ENCODE assay signal across 14 cellular contexts in genomic region chrX:116961872-116962582, GRCh38.
DNase-seq lines count a peak whose midpoint lies in the region; ATAC-seq, FAIRE-seq and TF ChIP-seq lines count a peak whose summit lies in the region.
"Had no signal": no experiment of that assay in that cellular context is flagged by ENCODE, and none has a peak within 500 bp of the region (broad histone marks: within the 10 kb centered on the region; RNA-seq: fewer than 3 reads in every experiment).

No MANE protein-coding gene starts in this region.

- no peaks in the 10 kb centered on the region for H3K23me2 ChIP-seq in H1 (ENCODE audit: low read depth, low read length)

- no peak overlapping the region for H3K27ac ChIP-seq in H1 (ENCODE audit: low read depth, low read length)
- H3K27ac ChIP-seq in neural progenitor cell: no peak overlapping the region
- H3K27ac ChIP-seq: coronary artery, upper lobe of left lung had no signal

- no peak overlapping the region for H2BK5ac ChIP-seq in H1 (ENCODE audit: low read depth, low read length)

- H3K23ac ChIP-seq in H1 (ENCODE audit: insufficient read length): no peak overlapping the region

- no peak overlapping the region for H4K91ac ChIP-seq in H1 (replicated peaks; ENCODE audit: insufficient read length, low read length)

- no peak overlapping the region for H3K14ac ChIP-seq in H1 (ENCODE audit: insufficient read length)

- H3K4me1 Mint-ChIP-seq in neural progenitor cell (peaks cover 4% of the 10 kb centered on the region), Calu3 (ENCODE audit: low read depth, unreplicated experiment) (no peaks in the 10 kb centered on the region)

- H2BK12ac ChIP-seq in H1 (ENCODE audit: low read depth, low read length): no peak overlapping the region

- H3K4me3 Mint-ChIP-seq in neural progenitor cell (no peak overlapping the region), Calu3 (ENCODE audit: low read depth, unreplicated experiment) (no peak overlapping the region)
- H3K4me3 Mint-ChIP-seq: memory B cell had no signal

- no peak overlapping the region for H3K18ac ChIP-seq in H1 (ENCODE audit: extremely low read depth, low read length)

- H3K56ac ChIP-seq in H1 (replicated peaks; ENCODE audit: insufficient read length, low read depth, low read length): no peak overlapping the region

- H2BK120ac ChIP-seq in H1 (replicated peaks; ENCODE audit: low read depth, low read length): no peak overlapping the region

- H3K79me1 ChIP-seq in H1 (ENCODE audit: low read depth, low read length): no peaks in the 10 kb centered on the region

- H3K4me2 ChIP-seq in H1 (ENCODE audit: insufficient read depth in 1 of 2, low read depth in 2 of 2, low read length in 2 of 2) (no peak overlapping the region), neural progenitor cell (no peak overlapping the region)

- no peaks in the 10 kb centered on the region for H4K20me1 ChIP-seq in H1 (replicated peaks in 1 of 2; ENCODE audit: control insufficient read depth in 1 of 2, insufficient read depth in 2 of 2, low read length in 2 of 2)
- H4K20me1 ChIP-seq in neural progenitor cell (ENCODE audit: low read depth): no peaks in the 10 kb centered on the region

- TF ChIP-seq RAD21 in H1 (IDR thresholded peaks at IDR 0.05 in 1 of 2, conservative IDR thresholded peaks at IDR 0.05 in 1 of 2; ENCODE audit: low read depth in 2 of 2, low read length in 2 of 2): peak in 1 of 2 experiments; percentile 11; a peak in 1 of 4 replicates

- TF ChIP-seq CTCF in LNCaP clone FGC (IDR thresholded peaks at IDR 0.05; ENCODE audit: control insufficient read depth, extremely low read depth, insufficient read depth): peak; percentile 46
- TF ChIP-seq CTCF in H1 (IDR thresholded peaks at IDR 0.05; ENCODE audit: control extremely low read depth in 1 of 3, insufficient read depth in 1 of 3, low read depth in 1 of 3, low read length in 3 of 3): no peak
- peak; percentile 41 for TF ChIP-seq CTCF in neural progenitor cell (IDR thresholded peaks at IDR 0.05)
- TF ChIP-seq CTCF in Calu3 (IDR thresholded peaks at IDR 0.05; ENCODE audit: unreplicated experiment): no peak

- H3K36me3 ChIP-seq in H1 (ENCODE audit: control insufficient read depth in 2 of 4, insufficient read depth in 4 of 4, low read length in 3 of 4): no peaks in the 10 kb centered on the region
- no peaks in the 10 kb centered on the region for H3K36me3 ChIP-seq in neural progenitor cell
- H3K36me3 ChIP-seq: upper lobe of left lung had no signal

- WGBS in H1 (ENCODE audit: extremely low coverage in 1 of 2, insufficient coverage in 1 of 2, insufficient read length in 1 of 2, insufficient replicate concordance in 2 of 2, low coverage in 1 of 2, low lambda C conversion rate in 2 of 2, missing lambda C conversion rate in 1 of 2), 2 experiments: 59% methylated on average over 6 of the region's 7 CpGs; no CpG with 5 or more reads in 1 of the 2 experiments

- H4K5ac ChIP-seq in H1 (ENCODE audit: insufficient read length, low read depth, low read length): no peak overlapping the region

- H3K79me2 ChIP-seq in H1 (ENCODE audit: control insufficient read depth in 1 of 2, insufficient read depth in 2 of 2, low read length in 2 of 2) (no peaks in the 10 kb centered on the region), neural progenitor cell (ENCODE audit: low read depth) (no peaks in the 10 kb centered on the region)

- no peak overlapping the region for H3K9ac ChIP-seq in H1 (replicated peaks in 1 of 4; ENCODE audit: extremely low read depth in 1 of 4, low read depth in 3 of 4, low read length in 3 of 4)
- H3K9ac ChIP-seq in neural progenitor cell: no peak overlapping the region

- TF ChIP-seq EP300 in H1 (IDR thresholded peaks at IDR 0.05; ENCODE audit: borderline replicate concordance in 1 of 2, low read depth in 2 of 2, low read length in 2 of 2): no peak

- H3K27me3 Mint-ChIP-seq in neural progenitor cell (ENCODE audit: insufficient read depth, low read depth) (no peaks in the 10 kb centered on the region), Calu3 (ENCODE audit: unreplicated experiment) (no peaks in the 10 kb centered on the region)
- H3K27me3 Mint-ChIP-seq: memory B cell had no signal

- no peak overlapping the region for H2AK5ac ChIP-seq in H1 (ENCODE audit: low read depth, low read length)

- CTCF ChIA-PET in H1 (lab: Charles Lee; ENCODE audit: partially characterized antibody) (interaction anchor here (0.6 to 1.1 kb wide), 4 partner anchors 9 to 605 kb away, joined by 3 to 5 read pairs (median 4); no protein-coding TSS in a partner anchor), Calu3 (lab: Charles Lee) (no interaction called here)

- intact Hi-C loops in Calu3 (cut with micrococcal nuclease; ENCODE audit: unreplicated experiment): no loop called here

- POLR2A ChIA-PET in H1 (lab: Charles Lee; ENCODE audit: partially characterized antibody): interaction anchor here (0.6 to 0.7 kb wide), 2 partner anchors 69 to 1892 kb away, joined by 3 read pairs; no protein-coding TSS in a partner anchor

- peak overlapping the region; percentile 57 for H3K27ac Mint-ChIP-seq in neural progenitor cell
- H3K27ac Mint-ChIP-seq in Calu3 (ENCODE audit: unreplicated experiment): no peak overlapping the region
- H3K27ac Mint-ChIP-seq: memory B cell had no signal

- no peaks in the 10 kb centered on the region for H3K9me3 Mint-ChIP-seq in neural progenitor cell
- no peaks in the 10 kb centered on the region for H3K9me3 Mint-ChIP-seq in Calu3 (ENCODE audit: low read depth, unreplicated experiment)

- H4K8ac ChIP-seq in H1 (ENCODE audit: extremely low read depth, insufficient read depth, low read length): no peak overlapping the region

- TF ChIP-seq POLR2A in H1 (IDR thresholded peaks at IDR 0.05; ENCODE audit: control extremely low read depth in 1 of 2, low read depth in 2 of 2, low read length in 2 of 2): no peak

- DNase-seq in NCI-H1092 treated with DMSO at 0.1 percent for 48 hours (lab: John Stamatoyannopoulos, UW) (peak; percentile 1), NCI-H1092 (lab: John Stamatoyannopoulos, UW) (no peak), LNCaP clone FGC (ENCODE audit: low read depth) (peak; percentile 2), H1 (ENCODE audit: low read depth in 1 of 2, low spot score in 2 of 2) (peak in 1 of 2 experiments; percentile 45), neural progenitor cell (ENCODE audit: low spot score) (no peak), Calu3 (no peak)
- DNase-seq: activated CD4-positive, alpha-beta T cell treated with anti-CD3 and anti-CD28 coated beads, Interleukin-2, amount 50 U/mL, for 1 hour; activated naive CD4-positive, alpha-beta T cell; GDM1; upper lobe of left lung had no signal

- H3K4ac ChIP-seq in H1 (replicated peaks; ENCODE audit: insufficient read length, low read depth, low read length): no peak overlapping the region

- H3K4me1 ChIP-seq in H1 (replicated peaks in 1 of 4; ENCODE audit: control insufficient read depth in 3 of 4, insufficient read depth in 4 of 4, low read length in 3 of 4) (no peaks in the 10 kb centered on the region; a peak in 1 of 7 replicates), neural progenitor cell (no peaks in the 10 kb centered on the region)
- H3K4me1 ChIP-seq: upper lobe of left lung had no signal

- no peaks in the 10 kb centered on the region for H3K27me3 ChIP-seq in H1 (replicated peaks in 1 of 4; ENCODE audit: control insufficient read depth in 3 of 4, extremely low read depth in 1 of 4, insufficient read depth in 3 of 4, low read length in 3 of 4)
- H3K27me3 ChIP-seq in neural progenitor cell: no peaks in the 10 kb centered on the region
- H3K27me3 ChIP-seq: upper lobe of left lung had no signal

- H2AFZ ChIP-seq in H1 (ENCODE audit: low read length) (0 out of 2 replicates have a peak overlapping the region, but pooled peaks have one; percentile 13), neural progenitor cell (replicated peaks) (peak overlapping the region; percentile 54)

- H2BK15ac ChIP-seq in H1 (ENCODE audit: low read length): no peak overlapping the region

- H3K36me3 Mint-ChIP-seq in neural progenitor cell (no peaks in the 10 kb centered on the region), Calu3 (ENCODE audit: insufficient read depth, unreplicated experiment) (no peaks in the 10 kb centered on the region)
- H3K36me3 Mint-ChIP-seq: memory B cell had no signal

- no TSS peak for BruUV-seq in Calu3 (replicated peaks; lab: Mats Ljungman, UMichigan)

- ATAC-seq in HG03442 (IDR thresholded peaks at IDR 0.05; ENCODE audit: unreplicated experiment) (no peak), GM19324 (IDR thresholded peaks at IDR 0.05; ENCODE audit: low FRiP score, unreplicated experiment) (no peak)

- FAIRE-seq in H1 (lab: Jason Lieb, UNC): no peak

- H3F3A ChIP-seq in neural progenitor cell (ENCODE audit: low read depth): no peaks in the 10 kb centered on the region

- H3K4me3 ChIP-seq in LNCaP clone FGC (ENCODE audit: low read depth, low read length) (no peak overlapping the region), H1 (ENCODE audit: extremely low read depth in 1 of 4, insufficient read depth in 2 of 4, low read depth in 3 of 4, low read length in 4 of 4) (no peak overlapping the region), neural progenitor cell (no peak overlapping the region)
- H3K4me3 ChIP-seq: coronary artery, upper lobe of left lung had no signal

- H2BK20ac ChIP-seq in H1 (ENCODE audit: low read length): no peak overlapping the region

- H3K9me3 ChIP-seq in H1 (ENCODE audit: insufficient read depth in 2 of 2, low read depth in 1 of 2, low read length in 1 of 2): no peaks in the 10 kb centered on the region
- no peaks in the 10 kb centered on the region for H3K9me3 ChIP-seq in neural progenitor cell (ENCODE audit: low read depth)
- H3K9me3 ChIP-seq: upper lobe of left lung had no signal

TF ChIP-seq in H1, 55 proteins besides CTCF, POLR2A, EP300 and RAD21 (continues in another document):
- TF ChIP-seq ASH2L (IDR thresholded peaks at IDR 0.05; ENCODE audit: low read length) (no peak), KDM1A (IDR thresholded peaks at IDR 0.05; ENCODE audit: borderline replicate concordance, low read length) (no peak), RXRA (IDR thresholded peaks at IDR 0.05; ENCODE audit: insufficient read depth, low read depth, low read length) (no peak), CHD2 (IDR thresholded peaks at IDR 0.05; ENCODE audit: low read length) (no peak), TEAD4 (IDR thresholded peaks at IDR 0.05; ENCODE audit: low read depth, low read length) (no peak), E2F6 (IDR thresholded peaks at IDR 0.05) (no peak), GABPA (IDR thresholded peaks at IDR 0.05; ENCODE audit: borderline replicate concordance, insufficient read depth, low read length) (no peak), POLR2AphosphoS5 (IDR thresholded peaks at IDR 0.05; ENCODE audit: low read depth, low read length) (no peak), NANOG (IDR thresholded peaks at IDR 0.05; ENCODE audit: insufficient read depth, low read depth, low read length, poor library complexity, severe bottlenecking) (no peak), SP1 (IDR thresholded peaks at IDR 0.05; ENCODE audit: low read depth, low read length) (no peak)

Comparison
In these comparisons a context has a peak if more than half of its experiments do, and no peak if none do; other contexts are left out.
1. DNase-seq: peak in NCI-H1092 treated with DMSO at 0.1 percent for 48 hours (single experiment) and LNCaP clone FGC (single experiment); none in NCI-H1092 (single experiment), neural progenitor cell (single experiment) and Calu3 (single experiment).
2. CTCF ChIP-seq: peak in LNCaP clone FGC (single experiment) and neural progenitor cell (single experiment); none in H1 (0 of 3) and Calu3 (single experiment).